In genomic region chr11:67436459-67437081, GRCh38 we compare ENCODE assay signal across 1 cellular context.
TF ChIP-seq lines count a peak whose summit lies in the region.

No MANE protein-coding gene starts in this region.

TF ChIP-seq in K562, 482 proteins besides CTCF, POLR2A, EP300 and RAD21 (continues in another document):
- TF ChIP-seq HLTF (IDR thresholded peaks at IDR 0.05) (peak; percentile 97), YY1 (IDR thresholded peaks at IDR 0.05; ENCODE audit: borderline replicate concordance in 1 of 3, control insufficient read depth in 1 of 3, extremely low read depth in 1 of 3, insufficient read depth in 3 of 3, insufficient read length in 1 of 3, insufficient replicate concordance in 2 of 3, low read depth in 1 of 3, low read length in 2 of 3) (peak in 2 of 3 experiments; percentile 39 to 50), ZNF444 (CRISPR knock-in tag; IDR thresholded peaks at IDR 0.05) (0 out of 2 replicates have a peak, but pooled peaks have one; percentile 38), SRF (CRISPR knock-in tag; IDR thresholded peaks at IDR 0.05) (peak; percentile 27 to 90; a peak in 2 of 4 replicates), POLR2B (IDR thresholded peaks at IDR 0.05; ENCODE audit: low read depth, partially characterized antibody) (peak; percentile 46), ZNF740 (CRISPR knock-in tag; IDR thresholded peaks at IDR 0.05) (peak; percentile 72), ZNF740 (tag; IDR thresholded peaks at IDR 0.05) (no peak), CREM (IDR thresholded peaks at IDR 0.05; ENCODE audit: low read depth) (peak; percentile 44; the same call in 1 of the 2 replicates), ZNF592 (IDR thresholded peaks at IDR 0.05) (0 out of 2 replicates have a peak, but pooled peaks have one; percentile 32), LCOR (CRISPR knock-in tag; IDR thresholded peaks at IDR 0.05) (peak; percentile 74), SMARCE1 (IDR thresholded peaks at IDR 0.05) (peak; percentile 49; the same call in 1 of the 2 replicates), HBP1 (CRISPR knock-in tag; IDR thresholded peaks at IDR 0.05) (peak; percentile 63; the same call in 1 of the 2 replicates), CBX1 (IDR thresholded peaks at IDR 0.05; ENCODE audit: low read depth) (0 out of 2 replicates have a peak, but pooled peaks have one; percentile 36), CHD7 (IDR thresholded peaks at IDR 0.05; ENCODE audit: low read depth, low read length) (no peak), RNF2 (IDR thresholded peaks at IDR 0.05) (peak; percentile 71; the same call in 1 of the 2 replicates), KDM1A (IDR thresholded peaks at IDR 0.05) (peak in 1 of 2 experiments; percentile 62; a peak in 3 of 4 replicates), MTA3 (IDR thresholded peaks at IDR 0.05; ENCODE audit: borderline replicate concordance) (0 out of 2 replicates have a peak, but pooled peaks have one; percentile 21), RBM25 (IDR thresholded peaks at IDR 0.05; ENCODE audit: low read depth, low read length, severe bottlenecking) (no peak), NR2C2 (CRISPR knock-in tag; IDR thresholded peaks at IDR 0.05) (0 out of 2 replicates have a peak, but pooled peaks have one; percentile 39), NR2C2 (tag; IDR thresholded peaks at IDR 0.05) (no peak; the same call in 1 of the 2 replicates), TOE1 (IDR thresholded peaks at IDR 0.05; ENCODE audit: borderline replicate concordance) (peak; percentile 71; the same call in 1 of the 2 replicates), TOE1 (CRISPR knock-in tag; IDR thresholded peaks at IDR 0.05; ENCODE audit: borderline replicate concordance, low read depth) (no peak), ZNF395 (CRISPR knock-in tag; IDR thresholded peaks at IDR 0.05) (peak; percentile 66; the same call in 1 of the 2 replicates), NBN (IDR thresholded peaks at IDR 0.05; ENCODE audit: low read depth) (peak; percentile 77; the same call in 1 of the 2 replicates), CTBP1 (IDR thresholded peaks at IDR 0.05; ENCODE audit: borderline replicate concordance) (peak; percentile 50), ETS1 (conservative IDR thresholded peaks at IDR 0.05; ENCODE audit: control insufficient read depth, low read depth, low read length) (peak; percentile 67), KDM4B (IDR thresholded peaks at IDR 0.05; ENCODE audit: borderline replicate concordance in 2 of 2, low read depth in 1 of 2) (peak in 1 of 2 experiments; percentile 64; a peak in 1 of 4 replicates), LARP7 (IDR thresholded peaks at IDR 0.05) (0 out of 2 replicates have a peak, but pooled peaks have one; percentile 19), SP1 (CRISPR knock-in tag; IDR thresholded peaks at IDR 0.05) (peak; percentile 76), GTF2A2 (tag; IDR thresholded peaks at IDR 0.05) (no peak), ATF6 (CRISPR knock-in tag; IDR thresholded peaks at IDR 0.05) (0 out of 2 replicates have a peak, but pooled peaks have one; percentile 35), ZEB2 (IDR thresholded peaks at IDR 0.05) (peak; percentile 69; the same call in 1 of the 2 replicates), MYNN (IDR thresholded peaks at IDR 0.05) (peak; percentile 47; the same call in 1 of the 2 replicates), MYNN (CRISPR knock-in tag; IDR thresholded peaks at IDR 0.05) (no peak), TRIM28 (IDR thresholded peaks at IDR 0.05) (peak; percentile 65; the same call in 1 of the 2 replicates), RCOR1 (IDR thresholded peaks at IDR 0.05; ENCODE audit: borderline replicate concordance in 1 of 2, low read depth in 2 of 2, low read length in 2 of 2) (peak in 1 of 2 experiments; percentile 82; a peak in 2 of 4 replicates)
